Comparison of ENCODE assay signal across 8 cellular contexts in the genomic region with DNA sequence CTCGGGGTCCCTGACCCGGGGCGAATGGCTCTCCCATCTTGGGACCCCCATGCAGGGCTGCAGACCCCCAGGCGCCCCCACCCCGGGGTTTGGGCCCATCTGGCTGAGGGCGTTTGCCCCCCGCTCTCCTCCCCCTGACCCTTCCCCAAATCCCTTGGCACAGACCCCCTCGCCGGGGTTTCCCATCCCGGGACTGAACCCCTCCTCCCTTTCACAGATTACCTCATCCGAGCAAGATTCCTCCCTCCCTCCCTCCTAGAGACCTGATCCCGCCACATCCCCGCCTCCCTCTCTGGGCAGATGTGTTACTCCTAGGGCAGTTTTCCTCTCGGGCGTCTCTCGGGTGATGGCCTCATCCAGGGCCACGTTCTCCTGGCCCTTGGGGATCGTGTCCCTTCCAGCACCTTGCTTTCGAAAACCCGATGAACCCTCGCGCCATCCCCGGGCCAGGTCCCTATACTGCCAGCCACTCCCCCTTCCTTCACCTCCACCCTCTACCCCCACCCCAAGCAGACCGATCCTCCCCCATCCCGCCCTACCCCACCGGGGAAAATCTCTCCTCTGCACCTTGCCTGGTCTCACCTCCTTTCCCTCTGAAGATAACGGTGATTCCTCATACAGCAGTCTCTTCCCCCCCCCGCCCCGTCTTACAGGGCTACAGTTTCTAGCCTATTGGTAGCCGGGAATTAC. TPM values are rescaled to one million over a fixed set of nuclear protein-coding genes. Genes with fewer than 3 reads are reported as not detected.
DNase-seq lines count a peak whose midpoint lies in the region; ATAC-seq, FAIRE-seq and TF ChIP-seq lines count a peak whose summit lies in the region.

No MANE protein-coding gene starts in this region.

- no peaks in the 10 kb centered on the region for H3K9me3 Mint-ChIP-seq in activated naive CD4-positive, alpha-beta T cell treated with anti-CD3 and anti-CD28 coated beads, Interleukin-2, amount 50 U/mL, for 24 hours

- H2AFZ ChIP-seq in parathyroid adenoma, result peak overlapping the region; percentile 60

- peaks cover 17% of the 10 kb centered on the region for H3K36me3 ChIP-seq in A673 (ENCODE audit: insufficient read depth, low read length, poor library complexity, severe bottlenecking)
- H3K36me3 ChIP-seq in parathyroid adenoma (ENCODE audit: control insufficient read depth, insufficient read depth, low read length), result no peaks in the 10 kb centered on the region

- intact Hi-C loops in A673 (cut with micrococcal nuclease; ENCODE audit: unreplicated experiment), result loop anchor here (5.0 kb wide), 1 partner anchor 50 kb away; no protein-coding TSS in a partner anchor
- intact Hi-C loops in cardiac septum (cut with DNase I), result loop anchor here (2.0 kb wide), 1 partner anchor 36 kb away; the partner anchor contains the start of gene ATP5MG

- H3K27me3 ChIP-seq in A673 (replicated peaks; ENCODE audit: insufficient read depth, low read depth, low read length, poor library complexity), result no peaks in the 10 kb centered on the region
- no peaks in the 10 kb centered on the region for H3K27me3 ChIP-seq in parathyroid adenoma (ENCODE audit: control insufficient read depth, insufficient read depth, low read length)

- H3K4me3 Mint-ChIP-seq in activated naive CD4-positive, alpha-beta T cell treated with anti-CD3 and anti-CD28 coated beads, Interleukin-2, amount 50 U/mL, for 24 hours, result peak overlapping the region; percentile 88

- FAIRE-seq in GM19239 (lab: Jason Lieb, UNC), result peak; percentile 49

- peak overlapping the region; percentile 82 for H3K27ac ChIP-seq in A673 (ENCODE audit: low read depth, low read length, poor library complexity, severe bottlenecking)
- H3K27ac ChIP-seq in RWPE1, result peak overlapping the region; percentile 96
- peak overlapping the region; percentile 78 for H3K27ac ChIP-seq in parathyroid adenoma

- ATAC-seq in HG02852 (IDR thresholded peaks at IDR 0.05; ENCODE audit: unreplicated experiment) (no peak), HG03045 (IDR thresholded peaks at IDR 0.05; ENCODE audit: unreplicated experiment) (no peak)

- H3K4me2 ChIP-seq in parathyroid adenoma (ENCODE audit: low read length), result peak overlapping the region; percentile 85

- no TSS peak for BruUV-seq in A673 (replicated peaks; lab: Mats Ljungman, UMichigan)

- H3K4me3 ChIP-seq in A673 (ENCODE audit: low read depth, low read length, poor library complexity, severe bottlenecking) (peak overlapping the region; percentile 93), parathyroid adenoma (ENCODE audit: low read depth, low read length) (peak overlapping the region; percentile 72)

- peaks cover 45% of the 10 kb centered on the region for H3K4me1 Mint-ChIP-seq in activated naive CD4-positive, alpha-beta T cell treated with anti-CD3 and anti-CD28 coated beads, Interleukin-2, amount 50 U/mL, for 24 hours

- peaks cover 45% of the 10 kb centered on the region for H3K4me1 ChIP-seq in A673 (ENCODE audit: insufficient read depth, low read length, poor library complexity, severe bottlenecking)
- no peaks in the 10 kb centered on the region for H3K4me1 ChIP-seq in parathyroid adenoma

- CTCF ChIA-PET in A673 (lab: Charles Lee) (no interaction called here), RWPE1 (lab: Yijun Ruan, JAX) (interaction anchor here (0.6 to 0.8 kb wide), 3 partner anchors 13 to 37 kb away, joined by 3 to 4 read pairs (median 3); no protein-coding TSS in a partner anchor)

- peak overlapping the region; percentile 93 for H3K27ac Mint-ChIP-seq in activated naive CD4-positive, alpha-beta T cell treated with anti-CD3 and anti-CD28 coated beads, Interleukin-2, amount 50 U/mL, for 24 hours

- H3K9me3 ChIP-seq in A673 (ENCODE audit: low read depth, low read length, poor library complexity, severe bottlenecking) (no peaks in the 10 kb centered on the region), parathyroid adenoma (ENCODE audit: control insufficient read depth, low read length) (no peaks in the 10 kb centered on the region)

- POLR2A ChIA-PET in A673 (lab: Charles Lee; ENCODE audit: low non-redundant PET), result no interaction called here
- POLR2A ChIA-PET in RWPE1 (lab: Yijun Ruan, JAX; ENCODE audit: low non-redundant PET), result no interaction called here

- H3K36me3 Mint-ChIP-seq in activated naive CD4-positive, alpha-beta T cell treated with anti-CD3 and anti-CD28 coated beads, Interleukin-2, amount 50 U/mL, for 24 hours, result peaks cover 4% of the 10 kb centered on the region

- H3K79me2 ChIP-seq in parathyroid adenoma, result peaks cover 15% of the 10 kb centered on the region

- no peak overlapping the region for H3K9ac ChIP-seq in parathyroid adenoma

- TF ChIP-seq CTCF in A673 (conservative IDR thresholded peaks at IDR 0.05; ENCODE audit: low read depth, low read length) (no peak), RWPE1 (conservative IDR thresholded peaks at IDR 0.05; ENCODE audit: low read depth) (no peak), parathyroid adenoma (IDR thresholded peaks at IDR 0.05) (no peak)

- no peaks in the 10 kb centered on the region for H3K27me3 Mint-ChIP-seq in activated naive CD4-positive, alpha-beta T cell treated with anti-CD3 and anti-CD28 coated beads, Interleukin-2, amount 50 U/mL, for 24 hours

- DNase-seq in A673 (ENCODE audit: low spot score) (peak; percentile 64), GM19239 (ENCODE audit: insufficient read length, low spot score) (no peak), RWPE1 (ENCODE audit: low spot score) (peak; percentile 64), cardiac septum (ENCODE audit: low spot score) (peak; percentile 76)

RNA-seq across cellular contexts. Expression of gene KMT2A, which starts 0.9 kb away (rescaled TPM):
- 116 and 121 TPM in 2 replicates for total RNA-seq in A673 (2021)
- total RNA-seq in cardiac septum, result 41.4 TPM

RNA-seq across cellular contexts. Expression of gene ATP5MG, which starts 35.8 kb away (rescaled TPM):
- total RNA-seq in A673 (2021) (303 and 334 TPM in 2 replicates), cardiac septum (600 TPM)
